Comparison of ENCODE assay signal across 12 cellular contexts in genomic region chr12:57135939-57136338, GRCh38. TPM values are rescaled to one million over a fixed set of nuclear protein-coding genes. Genes with fewer than 3 reads are reported as not detected.
DNase-seq lines count a peak whose midpoint lies in the region; ATAC-seq and TF ChIP-seq lines count a peak whose summit lies in the region.
"Had no signal": no experiment of that assay in that cellular context is flagged by ENCODE, and none has a peak within 500 bp of the region (broad histone marks: within the 10 kb centered on the region; RNA-seq: fewer than 3 reads in every experiment).

No MANE protein-coding gene starts in this region.

- H3K4me3 ChIP-seq in heart right ventricle (peak overlapping the region in 7 of 10 donors; percentile 5 to 28 (median 17)), aorta (ENCODE audit: low read length in 2 of 2) (no peak overlapping the region)

- H3K27me3 ChIP-seq in heart right ventricle, result no peaks in the 10 kb centered on the region
- H3K27me3 ChIP-seq in aorta (ENCODE audit: control insufficient read depth in 1 of 2, insufficient read depth in 2 of 2, low read length in 1 of 2), result no peaks in the 10 kb centered on the region

- DNase-seq in NCI-H82 (lab: John Stamatoyannopoulos, UW), result peak; percentile 10
- DNase-seq in NCI-H82 treated with DMSO at 0.1 percent for 48 hours (lab: John Stamatoyannopoulos, UW; ENCODE audit: unreplicated experiment), result no peak
- DNase-seq in heart right ventricle, result peak; percentile 80
- peak in 52 of 56 donors; percentile 34 to 91 (median 76) for DNase-seq in nucleus accumbens (lab: John Stamatoyannopoulos, UW)
- DNase-seq in aorta, result peak; percentile 80 to 86
- DNase-seq in SIG-M5 (lab: John Stamatoyannopoulos, UW), result no peak
- DNase-seq: 8988T; activated effector memory CD4-positive, alpha-beta T cell treated with anti-CD3 and anti-CD28 coated beads, Interleukin-2, amount 50 U/mL, for 16 hours had no signal

- ATAC-seq in heart right ventricle (peak; percentile 45 to 73 (median 61)), aorta (ENCODE audit: low FRiP score) (peak; percentile 57), HG02642 (IDR thresholded peaks at IDR 0.05; ENCODE audit: poor library complexity, unreplicated experiment) (no peak)
- no peak for ATAC-seq in activated T-helper 17 cell treated with anti-CD3 and anti-CD28 coated beads, Interleukin-2, amount 50 U/mL, for 72 hours (replicated peaks)

- H3K27ac ChIP-seq in heart right ventricle, result peak overlapping the region; percentile 58 to 100 (median 98)
- H3K27ac ChIP-seq in aorta (ENCODE audit: low read depth in 1 of 2, low read length in 2 of 2), result peak overlapping the region in 1 of 2 donors; percentile 25

- H3K4me1 Mint-ChIP-seq in activated T-helper 17 cell treated with anti-CD3 and anti-CD28 coated beads, Interleukin-2, amount 50 U/mL, for 72 hours, result no peaks in the 10 kb centered on the region

- H3K36me3 ChIP-seq in heart right ventricle (peaks cover 0 to 30% (median 3%) of the 10 kb centered on the region in 9 donors), aorta (ENCODE audit: control insufficient read depth in 1 of 2, insufficient read depth in 2 of 2, low read length in 1 of 2) (peaks cover 7 to 11% of the 10 kb centered on the region in 2 donors)

- H3K27ac Mint-ChIP-seq in activated T-helper 17 cell treated with anti-CD3 and anti-CD28 coated beads, Interleukin-2, amount 50 U/mL, for 72 hours, result no peak overlapping the region

- H3K4me3 Mint-ChIP-seq in activated T-helper 17 cell treated with anti-CD3 and anti-CD28 coated beads, Interleukin-2, amount 50 U/mL, for 72 hours, result no peak overlapping the region

- H3K9me3 Mint-ChIP-seq in activated T-helper 17 cell treated with anti-CD3 and anti-CD28 coated beads, Interleukin-2, amount 50 U/mL, for 72 hours, result no peaks in the 10 kb centered on the region

- no peaks in the 10 kb centered on the region for H3K36me3 Mint-ChIP-seq in activated T-helper 17 cell treated with anti-CD3 and anti-CD28 coated beads, Interleukin-2, amount 50 U/mL, for 72 hours (ENCODE audit: low read depth)

- no peaks in the 10 kb centered on the region for H3K9me3 ChIP-seq in heart right ventricle
- no peaks in the 10 kb centered on the region for H3K9me3 ChIP-seq in aorta (ENCODE audit: control insufficient read depth, low read length)

- 27 to 32% methylated on average over 12 of the region's 12 CpGs for WGBS in heart right ventricle, 2 donors
- WGBS in aorta, 2 donors, result 3 to 8% methylated on average over 12 of the region's 12 CpGs

- intact Hi-C loops in heart right ventricle (cut with DNase I) (no loop called here), aorta (cut with DNase I) (no loop called here)

- TF ChIP-seq CTCF in heart right ventricle (IDR thresholded peaks at IDR 0.05), result no peak

- H3K27me3 Mint-ChIP-seq in activated T-helper 17 cell treated with anti-CD3 and anti-CD28 coated beads, Interleukin-2, amount 50 U/mL, for 72 hours, result no peaks in the 10 kb centered on the region

- H3K4me1 ChIP-seq in heart right ventricle, result peaks cover 19 to 100% (median 92%) of the 10 kb centered on the region in 9 donors
- peaks cover 3 to 6% of the 10 kb centered on the region in 2 donors for H3K4me1 ChIP-seq in aorta (ENCODE audit: control insufficient read depth in 1 of 2, insufficient read depth in 2 of 2, low read length in 2 of 2)

RNA-seq across cellular contexts. Expression of gene LRP1, which starts 7.7 kb away (rescaled TPM):
- total RNA-seq in heart right ventricle, result 100 to 1,000 TPM in 4 of 10 donors, 10 to 100 TPM in 6; 46.3 to 259 (median 82.7) TPM
- 10 to 100 TPM; 46.6 to 46.7 TPM for polyA plus RNA-seq in heart right ventricle
- 100 to 1,000 TPM; 517 to 992 TPM for total RNA-seq in aorta
- polyA plus RNA-seq in aorta, result 100 to 1,000 TPM in 1 of 2 donors, 10 to 100 TPM in 1; 36.8 to 223 TPM
- total RNA-seq in activated T-helper 17 cell treated with anti-CD3 and anti-CD28 coated beads, Interleukin-2, amount 50 U/mL, for 72 hours, result 10 to 100 TPM in 1 of 2 donors, 1 to 10 TPM in 1; 2.4 to 20.2 TPM

RNA-seq across cellular contexts. Expression of gene LRP1-AS, which starts 11.5 kb away (rescaled TPM):
- total RNA-seq in heart right ventricle (not detected), aorta (not detected)
- polyA plus RNA-seq in heart right ventricle (not detected), aorta (not detected)
- total RNA-seq in activated T-helper 17 cell treated with anti-CD3 and anti-CD28 coated beads, Interleukin-2, amount 50 U/mL, for 72 hours, result not detected
- total RNA-seq: M059J had no signal
- polyA plus RNA-seq: keratinocyte had no signal

RNA-seq across cellular contexts. Expression of gene STAT6, which starts 24.8 kb away (rescaled TPM):
- total RNA-seq in heart right ventricle, result 10 to 100 TPM; 23.3 to 72.3 (median 38.0) TPM
- polyA plus RNA-seq in heart right ventricle, result 10 to 100 TPM; 36.0 to 77.8 TPM
- total RNA-seq in aorta, result 100 to 1,000 TPM; 199 to 258 TPM
- 100 to 1,000 TPM in 1 of 2 donors, 10 to 100 TPM in 1; 99.8 to 382 TPM for polyA plus RNA-seq in aorta
- 100 to 1,000 TPM; 177 to 332 TPM for total RNA-seq in activated T-helper 17 cell treated with anti-CD3 and anti-CD28 coated beads, Interleukin-2, amount 50 U/mL, for 72 hours
- total RNA-seq: M059J had no signal

RNA-seq across cellular contexts. Expression of gene NAB2, which starts 47.0 kb away (rescaled TPM):
- 10 to 100 TPM in 9 of 10 donors, 1 to 10 TPM in 1; 9.5 to 16.2 (median 12.0) TPM for total RNA-seq in heart right ventricle
- polyA plus RNA-seq in heart right ventricle, result 10 to 100 TPM; 15.0 to 20.2 TPM
- total RNA-seq in aorta, result 10 to 100 TPM; 31.6 to 48.4 TPM
- 10 to 100 TPM; 19.8 to 32.2 TPM for polyA plus RNA-seq in aorta
- total RNA-seq in activated T-helper 17 cell treated with anti-CD3 and anti-CD28 coated beads, Interleukin-2, amount 50 U/mL, for 72 hours, result 10 to 100 TPM; 20.6 to 61.4 TPM

RNA-seq across cellular contexts. Expression of gene NEMP1, which starts 57.3 kb away (rescaled TPM):
- total RNA-seq in heart right ventricle (1 to 10 TPM; 2.4 to 6.3 (median 3.9) TPM), aorta (1 to 10 TPM; 7.6 to 10.0 TPM)
- polyA plus RNA-seq in heart right ventricle (1 to 10 TPM; 1.1 to 2.9 TPM), aorta (1 to 10 TPM in 1 of 2 donors, under 1 TPM in 1; 0.75 to 5.8 TPM)
- 100 to 1,000 TPM in 1 of 2 donors, 10 to 100 TPM in 1; 62.3 to 117 TPM for total RNA-seq in activated T-helper 17 cell treated with anti-CD3 and anti-CD28 coated beads, Interleukin-2, amount 50 U/mL, for 72 hours

Comparison
In these comparisons a context has a peak if more than half of its experiments do, and no peak if none do; other contexts are left out.
1. DNase-seq: peak in NCI-H82 (single experiment), heart right ventricle (2 of 2), nucleus accumbens (52 of 56) and aorta (2 of 2); none in NCI-H82 treated with DMSO at 0.1 percent for 48 hours (single experiment) and SIG-M5 (single experiment).
2. ATAC-seq: peak in heart right ventricle (8 of 8) and aorta (single experiment); none in activated T-helper 17 cell treated with anti-CD3 and anti-CD28 coated beads, Interleukin-2, amount 50 U/mL, for 72 hours (single experiment) and HG02642 (single experiment).
3. H3K4me3 ChIP-seq: peak in heart right ventricle (7 of 10); none in aorta (0 of 2).